13 cellular contexts compared by ENCODE assay signal in the genomic region with DNA sequence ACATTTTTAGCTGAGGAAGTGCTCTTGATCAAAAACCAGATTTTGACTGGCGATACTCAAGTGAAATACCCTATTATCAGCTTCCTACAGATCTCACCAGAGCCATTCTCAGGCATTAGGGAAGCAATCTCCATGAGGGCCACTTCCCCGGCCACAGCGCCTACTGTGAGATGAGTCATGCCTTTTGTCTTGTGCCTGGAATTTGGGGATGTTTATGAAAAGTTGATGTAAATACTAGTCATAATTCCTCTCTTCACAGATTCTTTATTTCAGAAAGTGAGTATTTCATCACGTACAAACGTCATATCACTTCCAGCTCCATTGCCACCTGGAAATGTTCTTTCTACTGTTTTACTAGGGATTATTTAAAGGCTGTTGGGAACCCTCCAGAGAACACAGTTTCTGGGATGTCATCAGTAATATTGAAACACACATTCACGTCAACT. TPM values are rescaled to one million over a fixed set of nuclear protein-coding genes. Genes with fewer than 3 reads are reported as not detected.
DNase-seq lines count a peak whose midpoint lies in the region; ATAC-seq, FAIRE-seq and TF ChIP-seq lines count a peak whose summit lies in the region.
"Had no signal": no experiment of that assay in that cellular context is flagged by ENCODE, and none has a peak within 500 bp of the region (broad histone marks: within the 10 kb centered on the region; RNA-seq: fewer than 3 reads in every experiment).

No MANE protein-coding gene starts in this region.

- peak overlapping the region; percentile 70 for H3K27ac Mint-ChIP-seq in osteocyte (ENCODE audit: unreplicated experiment)
- H3K27ac Mint-ChIP-seq in activated naive CD4-positive, alpha-beta T cell treated with anti-CD3 and anti-CD28 coated beads, Interleukin-2, amount 50 U/mL, for 72 hours = no peak overlapping the region
- H3K27ac Mint-ChIP-seq: effector memory CD8-positive, alpha-beta T cell had no signal

- DNase-seq in H54 (ENCODE audit: insufficient read length, low spot score) = peak; percentile 12
- peak; percentile 59 for DNase-seq in fibroblast of mammary gland (ENCODE audit: low read depth)
- DNase-seq in osteocyte (ENCODE audit: extremely low spot score, unreplicated experiment) = peak; percentile 36
- DNase-seq in activated naive CD4-positive, alpha-beta T cell treated with anti-CD3 and anti-CD28 coated beads, Interleukin-2, amount 50 U/mL, for 72 hours (ENCODE audit: low spot score in 2 of 2) = no peak
- no peak for DNase-seq in AML-193 (lab: John Stamatoyannopoulos, UW)
- DNase-seq: DMS53; effector memory CD8-positive, alpha-beta T cell; GOT3; retina; T1000 had no signal

- ATAC-seq in SK-N-SH treated with all-trans-retinoic acid at 6 μM for 48 hours (peak; percentile 36; the same call in 1 of the 3 replicates), esophagus mucosa (no peak), HG02642 (IDR thresholded peaks at IDR 0.05; ENCODE audit: poor library complexity, unreplicated experiment) (no peak)
- no peak for ATAC-seq in activated naive CD4-positive, alpha-beta T cell treated with anti-CD3 and anti-CD28 coated beads, Interleukin-2, amount 50 U/mL, for 72 hours
- ATAC-seq: effector memory CD8-positive, alpha-beta T cell had no signal

- no peak for TF ChIP-seq POLR2A in H54 (IDR thresholded peaks at IDR 0.05; ENCODE audit: low read depth, low read length)

- peaks cover 33% of the 10 kb centered on the region for H3K4me1 Mint-ChIP-seq in osteocyte (ENCODE audit: unreplicated experiment)

- no peak overlapping the region for H3K4me3 ChIP-seq in fibroblast of mammary gland (ENCODE audit: control insufficient read depth, low read depth, low read length)

- FAIRE-seq in H54 (lab: Jason Lieb, UNC) = no peak

- H3K36me3 Mint-ChIP-seq in osteocyte (ENCODE audit: unreplicated experiment) = no peaks in the 10 kb centered on the region
- peaks cover 0 to under 1% of the 10 kb centered on the region in 2 donors for H3K36me3 Mint-ChIP-seq in activated naive CD4-positive, alpha-beta T cell treated with anti-CD3 and anti-CD28 coated beads, Interleukin-2, amount 50 U/mL, for 72 hours

- no peak for TF ChIP-seq CTCF in fibroblast of mammary gland (conservative IDR thresholded peaks at IDR 0.05; ENCODE audit: control insufficient read depth, insufficient read depth, low read depth, low read length)
- no peak for TF ChIP-seq CTCF in osteocyte (IDR thresholded peaks at IDR 0.05)

- H3K4me3 Mint-ChIP-seq in osteocyte (ENCODE audit: unreplicated experiment) = no peak overlapping the region
- H3K4me3 Mint-ChIP-seq: effector memory CD8-positive, alpha-beta T cell had no signal

- no peaks in the 10 kb centered on the region for H3K27me3 Mint-ChIP-seq in osteocyte (ENCODE audit: unreplicated experiment)

- peaks cover under 1% of the 10 kb centered on the region for H3K9me3 Mint-ChIP-seq in osteocyte (ENCODE audit: unreplicated experiment)
- peaks cover 0 to under 1% of the 10 kb centered on the region in 2 donors for H3K9me3 Mint-ChIP-seq in activated naive CD4-positive, alpha-beta T cell treated with anti-CD3 and anti-CD28 coated beads, Interleukin-2, amount 50 U/mL, for 72 hours
- H3K9me3 Mint-ChIP-seq: effector memory CD8-positive, alpha-beta T cell had no signal

TF ChIP-seq in SK-N-SH treated with all-trans-retinoic acid at 6 μM for 48 hours, 23 proteins besides CTCF, POLR2A, EP300 and RAD21 (continues in another document):
- no peak for TF ChIP-seq CSDC2 (CRISPR knock-in tag; IDR thresholded peaks at IDR 0.05)
- no peak for TF ChIP-seq ZFP3 (CRISPR knock-in tag; IDR thresholded peaks at IDR 0.05)
- no peak for TF ChIP-seq TCF4 (CRISPR knock-in tag; IDR thresholded peaks at IDR 0.05; ENCODE audit: borderline replicate concordance)
- no peak for TF ChIP-seq ZC3H10 (CRISPR knock-in tag; IDR thresholded peaks at IDR 0.05)
- TF ChIP-seq, protein P1, sequence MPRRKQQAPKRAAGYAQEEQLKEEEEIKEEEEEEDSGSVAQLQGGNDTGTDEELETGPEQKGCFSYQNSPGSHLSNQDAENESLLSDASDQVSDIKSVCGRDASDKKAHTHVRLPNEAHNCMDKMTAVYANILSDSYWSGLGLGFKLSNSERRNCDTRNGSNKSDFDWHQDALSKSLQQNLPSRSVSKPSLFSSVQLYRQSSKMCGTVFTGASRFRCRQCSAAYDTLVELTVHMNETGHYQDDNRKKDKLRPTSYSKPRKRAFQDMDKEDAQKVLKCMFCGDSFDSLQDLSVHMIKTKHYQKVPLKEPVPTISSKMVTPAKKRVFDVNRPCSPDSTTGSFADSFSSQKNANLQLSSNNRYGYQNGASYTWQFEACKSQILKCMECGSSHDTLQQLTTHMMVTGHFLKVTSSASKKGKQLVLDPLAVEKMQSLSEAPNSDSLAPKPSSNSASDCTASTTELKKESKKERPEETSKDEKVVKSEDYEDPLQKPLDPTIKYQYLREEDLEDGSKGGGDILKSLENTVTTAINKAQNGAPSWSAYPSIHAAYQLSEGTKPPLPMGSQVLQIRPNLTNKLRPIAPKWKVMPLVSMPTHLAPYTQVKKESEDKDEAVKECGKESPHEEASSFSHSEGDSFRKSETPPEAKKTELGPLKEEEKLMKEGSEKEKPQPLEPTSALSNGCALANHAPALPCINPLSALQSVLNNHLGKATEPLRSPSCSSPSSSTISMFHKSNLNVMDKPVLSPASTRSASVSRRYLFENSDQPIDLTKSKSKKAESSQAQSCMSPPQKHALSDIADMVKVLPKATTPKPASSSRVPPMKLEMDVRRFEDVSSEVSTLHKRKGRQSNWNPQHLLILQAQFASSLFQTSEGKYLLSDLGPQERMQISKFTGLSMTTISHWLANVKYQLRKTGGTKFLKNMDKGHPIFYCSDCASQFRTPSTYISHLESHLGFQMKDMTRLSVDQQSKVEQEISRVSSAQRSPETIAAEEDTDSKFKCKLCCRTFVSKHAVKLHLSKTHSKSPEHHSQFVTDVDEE (CRISPR knock-in tag; IDR thresholded peaks at IDR 0.05) = no peak
- TF ChIP-seq ZNF565 (CRISPR knock-in tag; conservative IDR thresholded peaks at IDR 0.05; ENCODE audit: low read depth) = no peak
- TF ChIP-seq TOX (CRISPR knock-in tag; IDR thresholded peaks at IDR 0.05; ENCODE audit: borderline replicate concordance) = no peak
- TF ChIP-seq, protein P2, sequence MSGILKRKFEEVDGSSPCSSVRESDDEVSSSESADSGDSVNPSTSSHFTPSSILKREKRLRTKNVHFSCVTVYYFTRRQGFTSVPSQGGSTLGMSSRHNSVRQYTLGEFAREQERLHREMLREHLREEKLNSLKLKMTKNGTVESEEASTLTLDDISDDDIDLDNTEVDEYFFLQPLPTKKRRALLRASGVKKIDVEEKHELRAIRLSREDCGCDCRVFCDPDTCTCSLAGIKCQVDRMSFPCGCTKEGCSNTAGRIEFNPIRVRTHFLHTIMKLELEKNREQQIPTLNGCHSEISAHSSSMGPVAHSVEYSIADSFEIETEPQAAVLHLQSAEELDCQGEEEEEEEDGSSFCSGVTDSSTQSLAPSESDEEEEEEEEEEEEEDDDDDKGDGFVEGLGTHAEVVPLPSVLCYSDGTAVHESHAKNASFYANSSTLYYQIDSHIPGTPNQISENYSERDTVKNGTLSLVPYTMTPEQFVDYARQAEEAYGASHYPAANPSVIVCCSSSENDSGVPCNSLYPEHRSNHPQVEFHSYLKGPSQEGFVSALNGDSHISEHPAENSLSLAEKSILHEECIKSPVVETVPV (CRISPR knock-in tag; IDR thresholded peaks at IDR 0.05) = no peak
- no peak for TF ChIP-seq ESRRG (CRISPR knock-in tag; IDR thresholded peaks at IDR 0.05)
- no peak for TF ChIP-seq ZNF8 (CRISPR knock-in tag; IDR thresholded peaks at IDR 0.05)
- TF ChIP-seq BACH2 (CRISPR knock-in tag; IDR thresholded peaks at IDR 0.05; ENCODE audit: borderline replicate concordance) = no peak
- TF ChIP-seq ISL1 (CRISPR knock-in tag; IDR thresholded peaks at IDR 0.05) = no peak
- TF ChIP-seq, protein P3, sequence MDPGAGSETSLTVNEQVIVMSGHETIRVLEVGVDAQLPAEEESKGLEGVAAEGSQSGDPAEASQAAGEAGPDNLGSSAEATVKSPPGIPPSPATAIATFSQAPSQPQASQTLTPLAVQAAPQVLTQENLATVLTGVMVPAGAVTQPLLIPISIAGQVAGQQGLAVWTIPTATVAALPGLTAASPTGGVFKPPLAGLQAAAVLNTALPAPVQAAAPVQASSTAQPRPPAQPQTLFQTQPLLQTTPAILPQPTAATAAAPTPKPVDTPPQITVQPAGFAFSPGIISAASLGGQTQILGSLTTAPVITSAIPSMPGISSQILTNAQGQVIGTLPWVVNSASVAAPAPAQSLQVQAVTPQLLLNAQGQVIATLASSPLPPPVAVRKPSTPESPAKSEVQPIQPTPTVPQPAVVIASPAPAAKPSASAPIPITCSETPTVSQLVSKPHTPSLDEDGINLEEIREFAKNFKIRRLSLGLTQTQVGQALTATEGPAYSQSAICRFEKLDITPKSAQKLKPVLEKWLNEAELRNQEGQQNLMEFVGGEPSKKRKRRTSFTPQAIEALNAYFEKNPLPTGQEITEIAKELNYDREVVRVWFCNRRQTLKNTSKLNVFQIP (CRISPR knock-in tag; IDR thresholded peaks at IDR 0.05; ENCODE audit: borderline replicate concordance, low read depth) = no peak
- TF ChIP-seq, protein P4, sequence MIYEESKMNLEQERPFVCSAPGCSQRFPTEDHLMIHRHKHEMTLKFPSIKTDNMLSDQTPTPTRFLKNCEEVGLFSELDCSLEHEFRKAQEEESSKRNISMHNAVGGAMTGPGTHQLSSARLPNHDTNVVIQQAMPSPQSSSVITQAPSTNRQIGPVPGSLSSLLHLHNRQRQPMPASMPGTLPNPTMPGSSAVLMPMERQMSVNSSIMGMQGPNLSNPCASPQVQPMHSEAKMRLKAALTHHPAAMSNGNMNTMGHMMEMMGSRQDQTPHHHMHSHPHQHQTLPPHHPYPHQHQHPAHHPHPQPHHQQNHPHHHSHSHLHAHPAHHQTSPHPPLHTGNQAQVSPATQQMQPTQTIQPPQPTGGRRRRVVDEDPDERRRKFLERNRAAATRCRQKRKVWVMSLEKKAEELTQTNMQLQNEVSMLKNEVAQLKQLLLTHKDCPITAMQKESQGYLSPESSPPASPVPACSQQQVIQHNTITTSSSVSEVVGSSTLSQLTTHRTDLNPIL (CRISPR knock-in tag; IDR thresholded peaks at IDR 0.05; ENCODE audit: low read depth) = no peak

RNA-seq across cellular contexts. Expression of a gene that starts 25.3 kb away (rescaled TPM):
- total RNA-seq in osteocyte = 13.1 and 13.2 TPM in 2 replicates
- 0.84 TPM for total RNA-seq in esophagus mucosa
- total RNA-seq in activated naive CD4-positive, alpha-beta T cell treated with anti-CD3 and anti-CD28 coated beads, Interleukin-2, amount 50 U/mL, for 72 hours = 1 to 10 TPM; 2.1 to 2.9 TPM

Comparison
In these comparisons a context has a peak if more than half of its experiments do, and no peak if none do; other contexts are left out.
1. DNase-seq: peak in H54 (single experiment), fibroblast of mammary gland (single experiment) and osteocyte (single experiment); none in activated naive CD4-positive, alpha-beta T cell treated with anti-CD3 and anti-CD28 coated beads, Interleukin-2, amount 50 U/mL, for 72 hours (0 of 2) and AML-193 (0 of 2).